In genomic region chr12:46004715-46005114, GRCh38 we compare ENCODE assay signal across 24 cellular contexts.
"Had no signal": no experiment of that assay in that cellular context is flagged by ENCODE, and none has a peak within 500 bp of the region (broad histone marks: within the 10 kb centered on the region; RNA-seq: fewer than 3 reads in every experiment).

No MANE protein-coding gene starts in this region.

- H3K27ac ChIP-seq: coronary artery, dorsolateral prefrontal cortex, esophagus muscularis mucosa, foreskin keratinocyte, gastroesophageal sphincter, heart left ventricle, hepatocyte, left lung, lower lobe of right lung had no signal

- H3K36me3 ChIP-seq: esophagus muscularis mucosa, gastroesophageal sphincter, heart left ventricle, left lung, lower lobe of right lung had no signal

- H2AFZ ChIP-seq: hepatocyte had no signal

- FAIRE-seq: endothelial cell of umbilical vein, frontal cortex, kidney had no signal

- ATAC-seq: foreskin keratinocyte; gastroesophageal sphincter; heart left ventricle; left cardiac atrium; left lung; left ventricle myocardium superior; lower lobe of right lung; mucosa of descending colon; naive thymus-derived CD8-positive, alpha-beta T cell had no signal

- H3K9me3 ChIP-seq: esophagus muscularis mucosa, gastroesophageal sphincter, heart left ventricle, left lung, lower lobe of right lung, mucosa of descending colon had no signal

- H3K4me1 ChIP-seq: esophagus muscularis mucosa, foreskin keratinocyte, gastroesophageal sphincter, heart left ventricle, left lung, lower lobe of right lung had no signal

- H3K79me2 ChIP-seq: hepatocyte had no signal

- H3K4me3 ChIP-seq: coronary artery, dorsolateral prefrontal cortex, esophagus muscularis mucosa, gastroesophageal sphincter, heart left ventricle, hepatocyte, left lung, lower lobe of right lung, mucosa of descending colon had no signal

- H3K27me3 ChIP-seq: dorsolateral prefrontal cortex, esophagus muscularis mucosa, foreskin keratinocyte, gastroesophageal sphincter, heart left ventricle, hepatocyte, left lung had no signal

- DNase-seq: dorsolateral prefrontal cortex; effector CD4-positive, alpha-beta T cell; effector memory CD4-positive, alpha-beta T cell; foreskin keratinocyte; heart left ventricle; hypothalamus; immature natural killer cell; islet precursor cell; kidney; kidney glomerular epithelial cell; left cardiac atrium; left lung; left ventricle myocardium superior; lower lobe of right lung; mesenchymal stem cell; mucosa of descending colon; naive B cell had no signal

- H3K4me2 ChIP-seq: hepatocyte had no signal
